In the genomic region with DNA sequence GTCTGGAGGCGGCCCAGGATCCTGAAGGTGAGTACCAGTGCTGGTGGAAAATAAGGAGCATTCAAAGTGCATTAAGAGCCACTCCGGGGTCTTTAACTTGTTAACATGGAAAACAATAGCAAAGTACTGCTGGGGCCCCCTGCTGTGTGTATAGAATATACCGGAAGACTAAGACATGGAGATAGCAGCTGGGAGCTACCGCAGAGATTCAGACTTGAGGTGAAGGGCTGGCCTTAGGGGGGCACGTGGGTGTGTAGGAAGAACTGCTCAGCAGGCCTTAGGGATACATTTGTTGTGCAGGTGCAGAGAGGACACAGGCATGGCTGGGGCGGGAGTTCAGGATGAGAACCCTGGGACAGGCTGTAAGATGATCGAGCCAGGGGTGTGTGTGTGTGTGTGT, we compare ENCODE assay signal across 2 cellular contexts.
TF ChIP-seq lines count a peak whose summit lies in the region.

No MANE protein-coding gene starts in this region.

TF ChIP-seq in SK-N-SH treated with all-trans-retinoic acid at 6 μM for 48 hours, 23 proteins besides CTCF, POLR2A, EP300 and RAD21 (continued from another document):
- TF ChIP-seq, protein P1, sequence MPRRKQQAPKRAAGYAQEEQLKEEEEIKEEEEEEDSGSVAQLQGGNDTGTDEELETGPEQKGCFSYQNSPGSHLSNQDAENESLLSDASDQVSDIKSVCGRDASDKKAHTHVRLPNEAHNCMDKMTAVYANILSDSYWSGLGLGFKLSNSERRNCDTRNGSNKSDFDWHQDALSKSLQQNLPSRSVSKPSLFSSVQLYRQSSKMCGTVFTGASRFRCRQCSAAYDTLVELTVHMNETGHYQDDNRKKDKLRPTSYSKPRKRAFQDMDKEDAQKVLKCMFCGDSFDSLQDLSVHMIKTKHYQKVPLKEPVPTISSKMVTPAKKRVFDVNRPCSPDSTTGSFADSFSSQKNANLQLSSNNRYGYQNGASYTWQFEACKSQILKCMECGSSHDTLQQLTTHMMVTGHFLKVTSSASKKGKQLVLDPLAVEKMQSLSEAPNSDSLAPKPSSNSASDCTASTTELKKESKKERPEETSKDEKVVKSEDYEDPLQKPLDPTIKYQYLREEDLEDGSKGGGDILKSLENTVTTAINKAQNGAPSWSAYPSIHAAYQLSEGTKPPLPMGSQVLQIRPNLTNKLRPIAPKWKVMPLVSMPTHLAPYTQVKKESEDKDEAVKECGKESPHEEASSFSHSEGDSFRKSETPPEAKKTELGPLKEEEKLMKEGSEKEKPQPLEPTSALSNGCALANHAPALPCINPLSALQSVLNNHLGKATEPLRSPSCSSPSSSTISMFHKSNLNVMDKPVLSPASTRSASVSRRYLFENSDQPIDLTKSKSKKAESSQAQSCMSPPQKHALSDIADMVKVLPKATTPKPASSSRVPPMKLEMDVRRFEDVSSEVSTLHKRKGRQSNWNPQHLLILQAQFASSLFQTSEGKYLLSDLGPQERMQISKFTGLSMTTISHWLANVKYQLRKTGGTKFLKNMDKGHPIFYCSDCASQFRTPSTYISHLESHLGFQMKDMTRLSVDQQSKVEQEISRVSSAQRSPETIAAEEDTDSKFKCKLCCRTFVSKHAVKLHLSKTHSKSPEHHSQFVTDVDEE (CRISPR knock-in tag; IDR thresholded peaks at IDR 0.05), result no peak
- TF ChIP-seq PATZ1 (CRISPR knock-in tag; IDR thresholded peaks at IDR 0.05; ENCODE audit: borderline replicate concordance) (no peak), ISL1 (CRISPR knock-in tag; IDR thresholded peaks at IDR 0.05) (no peak), TCF4 (CRISPR knock-in tag; IDR thresholded peaks at IDR 0.05; ENCODE audit: borderline replicate concordance) (no peak), ARNTL (CRISPR knock-in tag; IDR thresholded peaks at IDR 0.05; ENCODE audit: borderline replicate concordance, low read depth) (no peak), BACH2 (CRISPR knock-in tag; IDR thresholded peaks at IDR 0.05; ENCODE audit: borderline replicate concordance) (no peak), CSRNP3 (CRISPR knock-in tag; IDR thresholded peaks at IDR 0.05) (no peak)

TF ChIP-seq in SK-N-SH, 30 proteins besides CTCF, POLR2A, EP300 and RAD21 (continued from another document):
- TF ChIP-seq FOSL2 (IDR thresholded peaks at IDR 0.05; ENCODE audit: borderline replicate concordance, low read depth), result no peak
- TF ChIP-seq EZH2phosphoT487 (IDR thresholded peaks at IDR 0.05; ENCODE audit: borderline replicate concordance, low read depth), result no peak
- TF ChIP-seq RXRA (IDR thresholded peaks at IDR 0.05; ENCODE audit: borderline replicate concordance, low read depth), result no peak
- TF ChIP-seq TCF12 (IDR thresholded peaks at IDR 0.05), result no peak
- TF ChIP-seq, protein P2, sequence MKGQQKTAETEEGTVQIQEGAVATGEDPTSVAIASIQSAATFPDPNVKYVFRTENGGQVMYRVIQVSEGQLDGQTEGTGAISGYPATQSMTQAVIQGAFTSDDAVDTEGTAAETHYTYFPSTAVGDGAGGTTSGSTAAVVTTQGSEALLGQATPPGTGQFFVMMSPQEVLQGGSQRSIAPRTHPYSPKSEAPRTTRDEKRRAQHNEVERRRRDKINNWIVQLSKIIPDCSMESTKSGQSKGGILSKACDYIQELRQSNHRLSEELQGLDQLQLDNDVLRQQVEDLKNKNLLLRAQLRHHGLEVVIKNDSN (IDR thresholded peaks at IDR 0.05; ENCODE audit: borderline replicate concordance, low read depth), result no peak
- TF ChIP-seq ELF1 (IDR thresholded peaks at IDR 0.05), result no peak
- no peak for TF ChIP-seq RCOR1 (IDR thresholded peaks at IDR 0.05; ENCODE audit: low read length)
- TF ChIP-seq, protein P3, sequence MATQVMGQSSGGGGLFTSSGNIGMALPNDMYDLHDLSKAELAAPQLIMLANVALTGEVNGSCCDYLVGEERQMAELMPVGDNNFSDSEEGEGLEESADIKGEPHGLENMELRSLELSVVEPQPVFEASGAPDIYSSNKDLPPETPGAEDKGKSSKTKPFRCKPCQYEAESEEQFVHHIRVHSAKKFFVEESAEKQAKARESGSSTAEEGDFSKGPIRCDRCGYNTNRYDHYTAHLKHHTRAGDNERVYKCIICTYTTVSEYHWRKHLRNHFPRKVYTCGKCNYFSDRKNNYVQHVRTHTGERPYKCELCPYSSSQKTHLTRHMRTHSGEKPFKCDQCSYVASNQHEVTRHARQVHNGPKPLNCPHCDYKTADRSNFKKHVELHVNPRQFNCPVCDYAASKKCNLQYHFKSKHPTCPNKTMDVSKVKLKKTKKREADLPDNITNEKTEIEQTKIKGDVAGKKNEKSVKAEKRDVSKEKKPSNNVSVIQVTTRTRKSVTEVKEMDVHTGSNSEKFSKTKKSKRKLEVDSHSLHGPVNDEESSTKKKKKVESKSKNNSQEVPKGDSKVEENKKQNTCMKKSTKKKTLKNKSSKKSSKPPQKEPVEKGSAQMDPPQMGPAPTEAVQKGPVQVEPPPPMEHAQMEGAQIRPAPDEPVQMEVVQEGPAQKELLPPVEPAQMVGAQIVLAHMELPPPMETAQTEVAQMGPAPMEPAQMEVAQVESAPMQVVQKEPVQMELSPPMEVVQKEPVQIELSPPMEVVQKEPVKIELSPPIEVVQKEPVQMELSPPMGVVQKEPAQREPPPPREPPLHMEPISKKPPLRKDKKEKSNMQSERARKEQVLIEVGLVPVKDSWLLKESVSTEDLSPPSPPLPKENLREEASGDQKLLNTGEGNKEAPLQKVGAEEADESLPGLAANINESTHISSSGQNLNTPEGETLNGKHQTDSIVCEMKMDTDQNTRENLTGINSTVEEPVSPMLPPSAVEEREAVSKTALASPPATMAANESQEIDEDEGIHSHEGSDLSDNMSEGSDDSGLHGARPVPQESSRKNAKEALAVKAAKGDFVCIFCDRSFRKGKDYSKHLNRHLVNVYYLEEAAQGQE (IDR thresholded peaks at IDR 0.05; ENCODE audit: low read depth, low read length), result no peak
- no peak for TF ChIP-seq PBX3 (IDR thresholded peaks at IDR 0.05)
